8 cellular contexts compared by ENCODE assay signal in genomic region chr6:138654715-138655634, GRCh38.
A peak's percentile ranks its signal among the peaks of the same experiment; 100 is the strongest.
DNase-seq lines count a peak whose midpoint lies in the region; ATAC-seq, FAIRE-seq and TF ChIP-seq lines count a peak whose summit lies in the region.

No MANE protein-coding gene starts in this region.

- no peaks in the 10 kb centered on the region for H3K9me3 ChIP-seq in gastrocnemius medialis

- ATAC-seq in GM21786 (IDR thresholded peaks at IDR 0.05; ENCODE audit: unreplicated experiment) (peak; percentile 99), sciatic nerve (no peak), gastrocnemius medialis (no peak)

- no peak overlapping the region for H3K4me3 ChIP-seq in coronary artery
- H3K4me3 ChIP-seq in gastrocnemius medialis = no peak overlapping the region

- TF ChIP-seq POLR2A in GM12892 (IDR thresholded peaks at IDR 0.05; ENCODE audit: low read depth, low read length) (no peak), gastrocnemius medialis (IDR thresholded peaks at IDR 0.05) (no peak)

- in situ Hi-C loops in gastrocnemius medialis (cut with MboI; ENCODE audit: low sequenced_read_pairs in 4 of 4) = no loop called here

- intact Hi-C loops in sciatic nerve (cut with DNase I) (no loop called here), gastrocnemius medialis (cut with DNase I; ENCODE audit: low total_unique reads) (no loop called here)

- FAIRE-seq in GM12892 (lab: Jason Lieb, UNC) = peak; percentile 63

- no peak for TF ChIP-seq CTCF in coronary artery (IDR thresholded peaks at IDR 0.05)
- no peak for TF ChIP-seq CTCF in gastrocnemius medialis (IDR thresholded peaks at IDR 0.05 in 4 of 5, conservative IDR thresholded peaks at IDR 0.05 in 1 of 5)

- H3K27me3 ChIP-seq in gastrocnemius medialis = no peaks in the 10 kb centered on the region

- peaks cover 0 to 4% of the 10 kb centered on the region in 2 donors for H3K4me1 ChIP-seq in gastrocnemius medialis

- H3K27ac ChIP-seq in epithelial cell of prostate (peak overlapping the region; percentile 54), coronary artery (no peak overlapping the region), gastrocnemius medialis (no peak overlapping the region)

- DNase-seq in GM12892 (ENCODE audit: insufficient read length) (no peak), LHCN-M2 (ENCODE audit: low read depth) (peak; percentile 65), epithelial cell of prostate (ENCODE audit: low read depth, low spot score) (peak; percentile 12), coronary artery (ENCODE audit: low spot score) (no peak), sciatic nerve (ENCODE audit: low spot score) (no peak), gastrocnemius medialis (no peak), NCI-H1105 treated with DMSO at 0.1 percent for 48 hours (lab: John Stamatoyannopoulos, UW) (no peak)

- H3K36me3 ChIP-seq in gastrocnemius medialis = no peaks in the 10 kb centered on the region

Comparison
In these comparisons a context has a peak if more than half of its experiments do, and no peak if none do; other contexts are left out.
1. DNase-seq: peak in LHCN-M2 (single experiment) and epithelial cell of prostate (single experiment); none in GM12892 (single experiment), coronary artery (single experiment), sciatic nerve (single experiment), gastrocnemius medialis (0 of 2) and NCI-H1105 treated with DMSO at 0.1 percent for 48 hours (single experiment).